9 cellular contexts compared by ENCODE assay signal in the genomic region with DNA sequence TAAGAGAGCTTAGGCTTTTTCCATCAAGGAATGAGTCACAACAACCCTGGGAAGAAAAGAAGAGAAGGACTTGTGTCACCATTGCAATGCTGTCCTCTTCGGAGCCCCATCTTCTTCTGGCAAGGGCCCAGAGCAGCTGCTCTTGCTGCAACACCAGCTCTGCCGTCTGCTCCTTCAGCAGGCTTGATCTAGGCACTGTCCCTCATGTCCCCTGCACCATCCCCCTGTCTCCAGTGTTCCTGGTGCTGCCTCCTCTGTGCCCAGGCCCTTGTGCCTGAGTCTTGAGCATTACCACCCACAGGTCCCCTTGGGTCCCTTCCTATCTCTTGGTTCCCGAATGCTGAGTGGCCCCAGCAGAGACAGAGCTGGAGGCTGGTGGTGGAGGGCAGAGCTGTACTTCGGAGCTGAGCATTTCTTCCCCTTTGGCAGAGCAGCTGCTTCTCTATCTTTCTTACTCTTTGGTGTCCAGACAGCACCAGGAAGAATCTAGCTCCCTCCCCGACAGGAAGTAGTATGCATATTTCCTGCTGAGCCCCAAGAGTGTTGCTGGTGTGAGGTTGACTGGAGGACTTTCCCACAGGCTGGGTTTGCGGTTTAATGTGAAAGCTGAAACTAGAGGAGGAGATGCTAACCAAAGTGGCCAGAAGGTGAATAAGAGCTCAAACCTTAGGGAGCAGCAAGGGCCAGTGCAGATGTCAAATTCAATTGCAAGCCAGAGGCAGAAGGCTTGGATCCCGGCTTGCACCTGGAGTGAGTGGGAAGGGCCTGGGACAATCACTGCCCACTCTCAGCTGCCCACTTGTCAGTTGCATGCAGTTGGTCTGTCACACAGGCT. TPM values are rescaled to one million over a fixed set of nuclear protein-coding genes. Genes with fewer than 3 reads are reported as not detected.
A peak's percentile ranks its signal among the peaks of the same experiment; 100 is the strongest.
DNase-seq lines count a peak whose midpoint lies in the region; ATAC-seq and TF ChIP-seq lines count a peak whose summit lies in the region.
"Had no signal": no experiment of that assay in that cellular context is flagged by ENCODE, and none has a peak within 500 bp of the region (broad histone marks: within the 10 kb centered on the region; RNA-seq: fewer than 3 reads in every experiment).

No MANE protein-coding gene starts in this region.

- intact Hi-C loops in activated CD8-positive, alpha-beta T cell treated with anti-CD3 and anti-CD28 coated beads for 36 hours (cut with micrococcal nuclease) = no loop called here

- H2BK20ac ChIP-seq in H9 (ENCODE audit: low read depth, low read length, poor library complexity, severe bottlenecking) = no peak overlapping the region

- no peak overlapping the region for H3K4ac ChIP-seq in H9 (ENCODE audit: low read depth, low read length)

- peak overlapping the region; percentile 46 to 92 (median 89); a peak in 6 of 7 replicates for H3K27ac Mint-ChIP-seq in H9
- H3K27ac Mint-ChIP-seq in activated CD8-positive, alpha-beta T cell treated with anti-CD3 and anti-CD28 coated beads for 36 hours = peak overlapping the region; percentile 87

- H3K4me1 ChIP-seq in H9 (ENCODE audit: insufficient read depth, low read length) (peaks cover 5% of the 10 kb centered on the region; the same call in 1 of the 2 replicates), MM.1S (ENCODE audit: low read length) (peaks cover 25% of the 10 kb centered on the region)

- H3F3A ChIP-seq in MM.1S (ENCODE audit: insufficient read depth, low read length) = peaks cover 27% of the 10 kb centered on the region

- POLR2A ChIA-PET in activated CD8-positive, alpha-beta T cell treated with anti-CD3 and anti-CD28 coated beads for 36 hours (lab: Charles Lee) = interaction anchor here (0.6 to 3.0 kb wide), 13 partner anchors 10 to 1208 kb away, joined by 3 to 16 read pairs (median 5); a partner anchor contains a TSS
- POLR2A ChIA-PET in HEK293T (lab: Yijun Ruan, JAX) = interaction anchor here (2.1 kb wide), 1 partner anchor 27 kb away, joined by 9 read pairs; a partner anchor contains a TSS

- H2AFZ ChIP-seq in H9 (ENCODE audit: low read length) (no peak overlapping the region), MM.1S (ENCODE audit: low read length) (peak overlapping the region; percentile 37; the same call in 1 of the 2 replicates)

- no peaks in the 10 kb centered on the region for H3K36me3 ChIP-seq in MM.1S (replicated peaks; ENCODE audit: insufficient read depth, low read length)
- H3K36me3 ChIP-seq: cardiac muscle cell had no signal

- no CpG with 5 or more reads among the region's 7 CpGs for WGBS in H9 (ENCODE audit: extremely low coverage, insufficient read length, low lambda C conversion rate)

- no peak overlapping the region for H4K5ac ChIP-seq in H9 (ENCODE audit: insufficient read length, low read depth, low read length)

- CTCF ChIA-PET in activated CD8-positive, alpha-beta T cell treated with anti-CD3 and anti-CD28 coated beads for 36 hours (lab: Charles Lee) = interaction anchor here (0.8 to 3.2 kb wide), 11 partner anchors 10 to 235 kb away, joined by 3 to 45 read pairs (median 4); no protein-coding TSS in a partner anchor
- CTCF ChIA-PET in HEK293T (lab: Yijun Ruan, JAX) = interaction anchor here (0.6 to 1.8 kb wide), 3 partner anchors 12 to 127 kb away, joined by 4 to 5 read pairs (median 4); no protein-coding TSS in a partner anchor

- no peak overlapping the region for H2BK120ac ChIP-seq in H9 (ENCODE audit: low read depth, low read length, poor library complexity, severe bottlenecking)

- no peaks in the 10 kb centered on the region for H3K9me3 ChIP-seq in H9 (ENCODE audit: control insufficient read depth, low read depth, low read length)
- no peaks in the 10 kb centered on the region for H3K9me3 ChIP-seq in MM.1S (replicated peaks; ENCODE audit: insufficient read depth, low read length)

- H3K4me3 ChIP-seq in MM.1S (ENCODE audit: low read length) = peak overlapping the region; percentile 19; the same call in 1 of the 2 replicates
- H3K4me3 ChIP-seq: cardiac muscle cell had no signal

- no peak for TF ChIP-seq CTCF in H9 (conservative IDR thresholded peaks at IDR 0.05)
- TF ChIP-seq CTCF in MM.1S (IDR thresholded peaks at IDR 0.05; ENCODE audit: low read length) = 0 out of 2 replicates have a peak, but pooled peaks have one; percentile 4
- TF ChIP-seq CTCF in activated CD8-positive, alpha-beta T cell treated with anti-CD3 and anti-CD28 coated beads for 36 hours (IDR thresholded peaks at IDR 0.05) = no peak

- no peaks in the 10 kb centered on the region; a peak in 1 of 7 replicates for H3K36me3 Mint-ChIP-seq in H9 (ENCODE audit: insufficient read depth in 1 of 3, low read depth in 3 of 3)
- no peaks in the 10 kb centered on the region for H3K36me3 Mint-ChIP-seq in activated CD8-positive, alpha-beta T cell treated with anti-CD3 and anti-CD28 coated beads for 36 hours (ENCODE audit: low read depth)

- H3K23ac ChIP-seq in H9 (ENCODE audit: insufficient read length, low read depth, low read length) = no peak overlapping the region

- H3K4me1 Mint-ChIP-seq in H9 = peaks cover 18 to 20% of the 10 kb centered on the region in 2 experiments
- H3K4me1 Mint-ChIP-seq in activated CD8-positive, alpha-beta T cell treated with anti-CD3 and anti-CD28 coated beads for 36 hours (ENCODE audit: low read depth) = peaks cover 31% of the 10 kb centered on the region

- no peak overlapping the region for H3K4me2 ChIP-seq in H9 (ENCODE audit: insufficient read depth, insufficient read length, low read length)
- peak overlapping the region; percentile 74 for H3K4me2 ChIP-seq in MM.1S (ENCODE audit: low read depth, low read length)

- no peaks in the 10 kb centered on the region for H3K9me3 Mint-ChIP-seq in H9
- H3K9me3 Mint-ChIP-seq in activated CD8-positive, alpha-beta T cell treated with anti-CD3 and anti-CD28 coated beads for 36 hours = no peaks in the 10 kb centered on the region

- no peak overlapping the region for H4K8ac ChIP-seq in H9 (replicated peaks; ENCODE audit: insufficient read length, low read depth, low read length)

- H3K18ac ChIP-seq in H9 (ENCODE audit: insufficient read length, low read depth, low read length) = no peak overlapping the region

- no peak overlapping the region for H3K56ac ChIP-seq in H9 (ENCODE audit: insufficient read length, low read depth, low read length)

- H3K79me2 ChIP-seq in H9 (ENCODE audit: insufficient read depth, low read length) (no peaks in the 10 kb centered on the region), MM.1S (ENCODE audit: low read length) (no peaks in the 10 kb centered on the region)

- no peak overlapping the region for H4K91ac ChIP-seq in H9 (ENCODE audit: insufficient read length, low read depth, low read length)

- no peak overlapping the region for H3T11ph ChIP-seq in H9 (ENCODE audit: low read length)

- H2BK12ac ChIP-seq in H9 (ENCODE audit: insufficient read length, low read depth, low read length) = no peak overlapping the region

- no peak overlapping the region for H3K27ac ChIP-seq in H9 (ENCODE audit: insufficient read length, low read depth, low read length)
- H3K27ac ChIP-seq in MM.1S (ENCODE audit: low read length) = peak overlapping the region; percentile 63; the same call in 1 of the 2 replicates
- H3K27ac ChIP-seq: cardiac muscle cell had no signal

- DNase-seq in H9 (peak; percentile 69), MM.1S (peak; percentile 94), fibroblast of gingiva (ENCODE audit: low read depth) (peak; percentile 33), retina (peak; percentile 63), HEK293T (ENCODE audit: extremely low spot score) (no peak), LoVo (ENCODE audit: low spot score) (no peak)
- peak; percentile 92 for DNase-seq in activated CD8-positive, alpha-beta T cell treated with anti-CD3 and anti-CD28 coated beads for 36 hours

- H3K4me3 Mint-ChIP-seq in H9 = peak overlapping the region in 1 of 2 experiments; percentile 19; a peak in 4 of 5 replicates
- peak overlapping the region; percentile 60 for H3K4me3 Mint-ChIP-seq in activated CD8-positive, alpha-beta T cell treated with anti-CD3 and anti-CD28 coated beads for 36 hours

- no peaks in the 10 kb centered on the region; the same call in 1 of the 2 replicates for H3K27me3 Mint-ChIP-seq in H9 (ENCODE audit: low read depth)
- peaks cover 3% of the 10 kb centered on the region for H3K27me3 Mint-ChIP-seq in activated CD8-positive, alpha-beta T cell treated with anti-CD3 and anti-CD28 coated beads for 36 hours

- peak; percentile 34 for TF ChIP-seq POLR2A in GM15510 (IDR thresholded peaks at IDR 0.05; ENCODE audit: borderline replicate concordance, extremely low read depth, insufficient read length)

- H3K27me3 ChIP-seq in H9 (ENCODE audit: insufficient read depth, low read length) (no peaks in the 10 kb centered on the region), MM.1S (replicated peaks; ENCODE audit: insufficient read depth, low read length) (peaks cover 25% of the 10 kb centered on the region)
- H3K27me3 ChIP-seq: cardiac muscle cell had no signal

- no peak overlapping the region for H2AK5ac ChIP-seq in H9 (ENCODE audit: insufficient read length, low read length)

- H3K23me2 ChIP-seq in H9 (ENCODE audit: insufficient read length, low read depth, low read length, poor library complexity, severe bottlenecking) = no peaks in the 10 kb centered on the region

- no peak overlapping the region for H2BK5ac ChIP-seq in H9 (ENCODE audit: insufficient read length, low read length)

- H3K9ac ChIP-seq in H9 (ENCODE audit: extremely low read depth, insufficient read length, low read length) (no peak overlapping the region), MM.1S (ENCODE audit: low read length) (peak overlapping the region; percentile 21; the same call in 1 of the 2 replicates)

- H2BK15ac ChIP-seq in H9 (ENCODE audit: low read depth, low read length) = no peak overlapping the region

- H3K79me1 ChIP-seq in H9 (ENCODE audit: insufficient read depth, low read depth, low read length, poor library complexity, severe bottlenecking) = no peaks in the 10 kb centered on the region

- ATAC-seq in activated CD8-positive, alpha-beta T cell treated with anti-CD3 and anti-CD28 coated beads for 36 hours = peak; percentile 87

- H4K20me1 ChIP-seq in H9 (ENCODE audit: control insufficient read depth, insufficient read depth, insufficient read length) (no peaks in the 10 kb centered on the region), MM.1S (ENCODE audit: insufficient read depth, low read length) (0 out of 2 replicates have a peak, but pooled peaks cover 3% of the 10 kb centered on the region)

- H3K14ac ChIP-seq in H9 (ENCODE audit: insufficient read depth, low read length) = no peak overlapping the region; the same call in 1 of the 2 replicates

- no peaks in the 10 kb centered on the region for H3K9me2 ChIP-seq in MM.1S (replicated peaks; ENCODE audit: insufficient read depth, low read length)

TF ChIP-seq in HEK293T, 16 proteins besides CTCF, POLR2A, EP300 and RAD21:
- no peak for TF ChIP-seq ARNT (IDR thresholded peaks at IDR 0.05)

RNA-seq across cellular contexts. Expression of a gene that starts 27.8 kb away (rescaled TPM):
- total RNA-seq in H9 (2021) = 136 and 142 TPM in 2 replicates
- 10 to 100 TPM; 45.2 to 49.2 TPM for total RNA-seq in activated CD8-positive, alpha-beta T cell treated with anti-CD3 and anti-CD28 coated beads for 36 hours

Comparison
In these comparisons a context has a peak if more than half of its experiments do, and no peak if none do; other contexts are left out.
1. DNase-seq: peak in H9 (single experiment), MM.1S (single experiment), activated CD8-positive, alpha-beta T cell treated with anti-CD3 and anti-CD28 coated beads for 36 hours (single experiment), fibroblast of gingiva (single experiment) and retina (single experiment); none in HEK293T (single experiment) and LoVo (single experiment).